Comparison of ENCODE assay signal across 9 cellular contexts in the genomic region with DNA sequence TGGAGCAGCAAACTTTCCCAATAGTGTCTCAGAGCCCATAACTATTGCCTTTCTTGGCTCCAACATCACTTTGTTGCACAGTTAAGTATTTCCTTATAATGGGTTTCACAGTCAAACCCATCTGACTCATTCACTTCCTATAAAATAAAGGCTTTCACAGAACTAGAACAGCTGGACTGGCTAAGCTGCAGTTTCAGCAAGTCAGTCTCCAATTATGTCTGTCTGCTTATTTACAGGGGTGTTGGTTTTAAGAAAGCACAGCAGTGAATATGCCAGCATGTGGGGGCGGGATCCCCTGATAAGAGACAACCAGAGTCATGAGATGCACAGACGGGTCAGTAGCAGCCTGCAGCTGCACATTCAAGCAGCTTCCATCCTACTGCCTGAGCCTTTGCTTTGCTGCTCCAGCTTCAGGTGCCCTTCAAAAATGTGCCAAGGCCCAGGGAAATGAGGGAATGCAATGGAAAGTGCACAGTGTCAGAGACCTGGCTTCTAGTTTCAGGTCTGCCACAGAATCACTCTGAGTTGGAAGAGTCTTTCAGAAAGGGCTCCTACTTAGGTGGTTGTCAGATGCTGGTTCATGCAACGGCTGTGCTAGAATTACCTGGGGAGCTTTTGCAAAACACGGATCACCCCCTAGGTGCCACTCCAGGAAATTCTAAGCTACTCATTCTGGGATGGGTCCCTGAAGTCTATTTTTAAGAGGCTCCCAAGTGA. TPM values are rescaled to one million over a fixed set of nuclear protein-coding genes. Genes with fewer than 3 reads are reported as not detected.
DNase-seq lines count a peak whose midpoint lies in the region; ATAC-seq and TF ChIP-seq lines count a peak whose summit lies in the region.
"Had no signal": no experiment of that assay in that cellular context is flagged by ENCODE, and none has a peak within 500 bp of the region (broad histone marks: within the 10 kb centered on the region; RNA-seq: fewer than 3 reads in every experiment).

No MANE protein-coding gene starts in this region.

- POLR2A ChIA-PET in RWPE1 (lab: Yijun Ruan, JAX; ENCODE audit: low non-redundant PET), result no interaction called here

- peak; percentile 66 for DNase-seq in H4 (ENCODE audit: low spot score)
- peak; percentile 67 for DNase-seq in RWPE1 (ENCODE audit: low spot score)
- DNase-seq in fibroblast of mammary gland (ENCODE audit: low read depth), result peak; percentile 91
- peak; percentile 86 for DNase-seq in renal cortical epithelial cell (ENCODE audit: low read depth)
- no peak for DNase-seq in UCSD-AML1 (lab: John Stamatoyannopoulos, UW; ENCODE audit: unreplicated experiment)

- CTCF ChIA-PET in RWPE1 (lab: Yijun Ruan, JAX), result interaction anchor here (1.0 to 1.2 kb wide), 3 partner anchors 14 to 146 kb away, joined by 3 to 4 read pairs (median 4); no protein-coding TSS in a partner anchor

- TF ChIP-seq CTCF in RWPE1 (conservative IDR thresholded peaks at IDR 0.05; ENCODE audit: low read depth) (no peak), fibroblast of mammary gland (conservative IDR thresholded peaks at IDR 0.05; ENCODE audit: control insufficient read depth, insufficient read depth, low read depth, low read length) (no peak)

- H3K4me3 ChIP-seq in fibroblast of mammary gland (ENCODE audit: control insufficient read depth, low read depth, low read length), result no peak overlapping the region
- H3K4me3 ChIP-seq: psoas muscle had no signal

- H3K27ac ChIP-seq in RWPE1, result peak overlapping the region; percentile 85
- H3K27ac ChIP-seq: psoas muscle had no signal

- ATAC-seq in GM21367 (IDR thresholded peaks at IDR 0.05; ENCODE audit: unreplicated experiment) (no peak), HG03159 (IDR thresholded peaks at IDR 0.05; ENCODE audit: unreplicated experiment) (no peak), HG03460 (IDR thresholded peaks at IDR 0.05; ENCODE audit: unreplicated experiment) (no peak)

RNA-seq across cellular contexts. Expression of gene RNF19B, which starts 24.8 kb away (rescaled TPM):
- 7.5 and 9.7 TPM in 2 replicates for total RNA-seq in H4 (2014; rRNA removed; shearing (Covaris generic))
- 21.0 and 23.4 TPM in 2 replicates for total RNA-seq in renal cortical epithelial cell

RNA-seq across cellular contexts. Expression of gene TMEM54, which starts 38.6 kb away (rescaled TPM):
- 81.8 and 118 TPM in 2 replicates for total RNA-seq in H4 (2014; rRNA removed; shearing (Covaris generic))
- total RNA-seq in renal cortical epithelial cell, result 111 and 122 TPM in 2 replicates

RNA-seq across cellular contexts. Expression of gene HPCA, which starts 53.5 kb away (rescaled TPM):
- not detected in 2 replicates for total RNA-seq in H4 (2014; rRNA removed; shearing (Covaris generic))
- 0.05 TPM in 1 of 2 replicates, not detected in the other for total RNA-seq in renal cortical epithelial cell
- total RNA-seq: psoas muscle had no signal
